9 cellular contexts compared by ENCODE assay signal in genomic region chr21:41726970-41727783, GRCh38. TPM values are rescaled to one million over a fixed set of nuclear protein-coding genes. Genes with fewer than 3 reads are reported as not detected.
DNase-seq lines count a peak whose midpoint lies in the region; ATAC-seq and TF ChIP-seq lines count a peak whose summit lies in the region.
"Had no signal": no experiment of that assay in that cellular context is flagged by ENCODE, and none has a peak within 500 bp of the region (broad histone marks: within the 10 kb centered on the region; RNA-seq: fewer than 3 reads in every experiment).

No MANE protein-coding gene starts in this region.

- no peak overlapping the region for H3K4me3 Mint-ChIP-seq in endothelial cell (ENCODE audit: unreplicated experiment)

- TF ChIP-seq CTCF in AG09319 (IDR thresholded peaks at IDR 0.05; ENCODE audit: low read depth, low read length) (no peak), endothelial cell (IDR thresholded peaks at IDR 0.05; ENCODE audit: unreplicated experiment) (no peak)

- H3K27ac Mint-ChIP-seq in endothelial cell (ENCODE audit: unreplicated experiment), result peak overlapping the region; percentile 52
- H3K27ac Mint-ChIP-seq: IgD-negative memory B cell had no signal

- H3K36me3 Mint-ChIP-seq in endothelial cell (ENCODE audit: low read depth, unreplicated experiment), result no peaks in the 10 kb centered on the region

- H3K27me3 Mint-ChIP-seq in endothelial cell (ENCODE audit: unreplicated experiment), result peaks cover 14% of the 10 kb centered on the region

- peaks cover 6% of the 10 kb centered on the region for H3K4me1 Mint-ChIP-seq in endothelial cell (ENCODE audit: unreplicated experiment)

- in situ Hi-C loops in G401 (cut with HindIII; ENCODE audit: low sequenced_read_pairs), result no loop called here

- DNase-seq in AG09319 (ENCODE audit: extremely low read depth, low read depth) (peak; percentile 15), NCI-H1436 (lab: John Stamatoyannopoulos, UW) (peak; percentile 41), endothelial cell (ENCODE audit: low spot score) (no peak), mucosa of gallbladder (ENCODE audit: low spot score) (peak; percentile 58), G401 (ENCODE audit: low spot score) (no peak), activated gamma-delta T cell (lab: John Stamatoyannopoulos, UW) (no peak), NCI-H1105 treated with DMSO at 0.1 percent for 48 hours (lab: John Stamatoyannopoulos, UW) (no peak)

- no peak for ATAC-seq in GM18861 (IDR thresholded peaks at IDR 0.05; ENCODE audit: unreplicated experiment)

- H3K9me3 Mint-ChIP-seq in endothelial cell (ENCODE audit: unreplicated experiment), result no peaks in the 10 kb centered on the region

RNA-seq across cellular contexts. Expression of gene RIPK4, which starts 39.7 kb away (rescaled TPM):
- total RNA-seq in endothelial cell (ENCODE audit: unreplicated experiment) (9.6 TPM), mucosa of gallbladder (56.6 TPM)
- 0.06 TPM in 1 of 2 replicates, not detected in the other for total RNA-seq in G401 (2014; rRNA removed; shearing (Covaris generic))

Comparison
In these comparisons a context has a peak if more than half of its experiments do, and no peak if none do; other contexts are left out.
1. DNase-seq: peak in AG09319 (single experiment), NCI-H1436 (single experiment) and mucosa of gallbladder (single experiment); none in endothelial cell (single experiment), G401 (single experiment), activated gamma-delta T cell (single experiment) and NCI-H1105 treated with DMSO at 0.1 percent for 48 hours (single experiment).
2. RNA of gene RIPK4, which starts 39.7 kb away (total RNA-seq): 56.6 TPM in mucosa of gallbladder (single experiment) and 9.6 TPM in endothelial cell (single experiment); 0.06 TPM in G401; every median in the first group is over 10 times any median in the second.